Comparison of ENCODE assay signal across 12 cellular contexts in the genomic region with DNA sequence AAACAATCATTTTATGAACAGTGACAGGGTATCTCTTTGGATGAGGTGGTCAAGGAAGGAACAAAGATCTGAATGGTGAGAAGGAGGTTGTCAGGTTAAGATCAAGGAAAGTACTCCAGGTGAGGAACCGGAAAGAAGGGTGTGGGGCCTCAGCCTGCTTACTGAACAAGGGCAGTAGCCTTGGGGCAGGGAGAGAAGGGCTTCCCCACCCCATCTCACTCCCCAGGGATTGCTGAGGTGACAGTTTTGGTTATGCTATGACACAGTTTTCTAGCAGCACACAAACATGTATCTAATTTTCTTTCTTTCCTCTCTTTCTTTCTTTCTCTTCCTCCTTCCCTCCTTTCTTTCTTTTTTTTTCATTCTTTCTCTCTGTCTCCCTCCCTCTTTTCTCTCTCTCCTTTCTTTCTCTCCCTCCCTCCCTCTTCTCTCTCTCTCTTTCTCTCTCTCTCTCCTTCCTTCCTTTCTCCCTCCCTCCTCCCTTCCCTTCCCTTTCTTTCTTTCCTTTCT. TPM values are rescaled to one million over a fixed set of nuclear protein-coding genes. Genes with fewer than 3 reads are reported as not detected.
DNase-seq lines count a peak whose midpoint lies in the region; ATAC-seq and TF ChIP-seq lines count a peak whose summit lies in the region.
"Had no signal": no experiment of that assay in that cellular context is flagged by ENCODE, and none has a peak within 500 bp of the region (broad histone marks: within the 10 kb centered on the region; RNA-seq: fewer than 3 reads in every experiment).

No MANE protein-coding gene starts in this region.

- no peak overlapping the region for H2AFZ ChIP-seq in mammary epithelial cell (ENCODE audit: low read depth, low read length)

- no peak overlapping the region for H3K9ac ChIP-seq in mammary epithelial cell (ENCODE audit: insufficient read depth, low read length)

- TF ChIP-seq CTCF in breast epithelium (IDR thresholded peaks at IDR 0.05) (no peak), mammary epithelial cell (conservative IDR thresholded peaks at IDR 0.05 in 1 of 2, IDR thresholded peaks at IDR 0.05 in 1 of 2; ENCODE audit: extremely low read depth in 1 of 2, insufficient read depth in 1 of 2, low read depth in 1 of 2, low read length in 2 of 2) (no peak), transverse colon (IDR thresholded peaks at IDR 0.05) (no peak)

- TF ChIP-seq POLR2A in breast epithelium (IDR thresholded peaks at IDR 0.05) (no peak), transverse colon (IDR thresholded peaks at IDR 0.05) (no peak)

- intact Hi-C loops in breast epithelium (cut with DNase I; ENCODE audit: low total_unique reads) (no loop called here), mammary epithelial cell (cut with micrococcal nuclease) (no loop called here), transverse colon (cut with DNase I; ENCODE audit: low total_unique reads) (no loop called here)

- peak overlapping the region; percentile 93 for H3K27ac Mint-ChIP-seq in T-helper 17 cell

- CTCF ChIA-PET in mammary epithelial cell (lab: Charles Lee; ENCODE audit: low non-redundant PET) = no interaction called here

- DNase-seq in breast epithelium (ENCODE audit: low spot score in 2 of 2) (no peak), mammary epithelial cell (no peak), T-helper 17 cell (no peak), transverse colon (peak; percentile 58), putamen (ENCODE audit: low spot score) (no peak), superior temporal gyrus (ENCODE audit: extremely low spot score) (no peak), ureter (ENCODE audit: low spot score) (no peak)
- DNase-seq: AML-193, foreskin melanocyte, NCI-H2081 treated with DMSO at 0.1 percent for 48 hours had no signal

- no peaks in the 10 kb centered on the region for H3K36me3 Mint-ChIP-seq in T-helper 17 cell (ENCODE audit: low read depth)

- no peaks in the 10 kb centered on the region for H3K27me3 Mint-ChIP-seq in T-helper 17 cell

- no peaks in the 10 kb centered on the region for H4K20me1 ChIP-seq in mammary epithelial cell (ENCODE audit: insufficient read depth, low read length)

- H3K79me2 ChIP-seq in mammary epithelial cell (ENCODE audit: insufficient read depth, low read length) = no peaks in the 10 kb centered on the region

- H3K36me3 ChIP-seq in breast epithelium = no peaks in the 10 kb centered on the region
- no peaks in the 10 kb centered on the region for H3K36me3 ChIP-seq in mammary epithelial cell (ENCODE audit: insufficient read depth, low read length)
- H3K36me3 ChIP-seq in transverse colon = no peaks in the 10 kb centered on the region

- ATAC-seq in HG02885 (IDR thresholded peaks at IDR 0.05; ENCODE audit: poor library complexity, unreplicated experiment) (peak; percentile 67), T-helper 17 cell (no peak)

- H3K4me2 ChIP-seq in mammary epithelial cell (ENCODE audit: insufficient read depth, low read depth, low read length) = no peak overlapping the region

- BruUV-seq in mammary epithelial cell (replicated peaks; lab: Mats Ljungman, UMichigan) = no TSS peak

- peak overlapping the region; percentile 85 for H3K27ac ChIP-seq in breast epithelium
- no peak overlapping the region for H3K27ac ChIP-seq in mammary epithelial cell (ENCODE audit: insufficient read depth, low read depth, low read length)
- H3K27ac ChIP-seq in transverse colon = peak overlapping the region; percentile 86 to 91 (median 88)

- WGBS in mammary epithelial cell (ENCODE audit: low coverage, missing lambda C conversion rate) = 57% methylated on average over 1 of the region's 1 CpG
- WGBS in transverse colon (ENCODE audit: low coverage in 1 of 2), 2 donors = 29% methylated on average over 1 of the region's 1 CpG; no CpG with 5 or more reads in 1 of the 2 donors

- H3K27me3 ChIP-seq in breast epithelium (no peaks in the 10 kb centered on the region), mammary epithelial cell (ENCODE audit: insufficient read depth, low read length) (no peaks in the 10 kb centered on the region), transverse colon (no peaks in the 10 kb centered on the region)

- TF ChIP-seq EP300 in transverse colon (IDR thresholded peaks at IDR 0.05; ENCODE audit: low read depth) = no peak

- H3K4me1 ChIP-seq in breast epithelium = peaks cover 0 to 4% of the 10 kb centered on the region in 2 donors
- peaks cover 5% of the 10 kb centered on the region for H3K4me1 ChIP-seq in mammary epithelial cell (ENCODE audit: insufficient read depth, low read length)
- H3K4me1 ChIP-seq in transverse colon = peaks cover 3 to 46% (median 29%) of the 10 kb centered on the region in 4 donors

- H3K9me3 ChIP-seq in breast epithelium (no peaks in the 10 kb centered on the region), mammary epithelial cell (replicated peaks; ENCODE audit: insufficient read depth, low read length) (no peaks in the 10 kb centered on the region), T-helper 17 cell (ENCODE audit: control insufficient read depth, low read length, poor library complexity, severe bottlenecking) (no peaks in the 10 kb centered on the region), transverse colon (no peaks in the 10 kb centered on the region)

- H3K4me3 ChIP-seq in breast epithelium = no peak overlapping the region
- H3K4me3 ChIP-seq in mammary epithelial cell (replicated peaks in 1 of 3; ENCODE audit: insufficient read depth in 1 of 3, low read depth in 2 of 3, low read length in 3 of 3) = no peak overlapping the region
- H3K4me3 ChIP-seq in transverse colon = no peak overlapping the region

- H3K4me3 Mint-ChIP-seq in T-helper 17 cell = no peak overlapping the region
- H3K4me3 Mint-ChIP-seq: neural crest cell had no signal

- peaks cover 7% of the 10 kb centered on the region for H3K4me1 Mint-ChIP-seq in T-helper 17 cell
- H3K4me1 Mint-ChIP-seq: neural crest cell had no signal

- in situ Hi-C loops in mammary epithelial cell (cut with MboI; ENCODE audit: low sequenced_read_pairs in 2 of 2) = no loop called here
- in situ Hi-C loops in transverse colon (cut with MboI; ENCODE audit: low pct_ligation_motif_present in 1 of 4, low pct_unique_long_range_greater_than_20kb in 1 of 4, low sequenced_read_pairs in 3 of 4) = no loop called here

- dilution Hi-C loops in mammary epithelial cell (cut with HindIII; ENCODE audit: low sequenced_read_pairs) = no loop called here

RNA-seq across cellular contexts. Expression of gene HDHD3, which starts 4.1 kb away (rescaled TPM):
- total RNA-seq in breast epithelium = 10 to 100 TPM; 24.5 to 66.9 (median 54.1) TPM
- 10 to 100 TPM; 12.3 to 14.6 TPM for total RNA-seq in mammary epithelial cell
- polyA plus RNA-seq in mammary epithelial cell = 15.9 TPM
- 19.3 TPM for polyA minus RNA-seq in mammary epithelial cell
- total RNA-seq in T-helper 17 cell = 10 to 100 TPM; 13.9 to 14.6 TPM
- total RNA-seq in transverse colon = 100 to 1,000 TPM; 156 to 269 (median 237) TPM
- 39.2 TPM for total RNA-seq in ureter

RNA-seq across cellular contexts. Expression of gene ALAD, which starts 20.2 kb away (rescaled TPM):
- 10 to 100 TPM; 27.4 to 28.5 (median 28.3) TPM for total RNA-seq in breast epithelium
- 10 to 100 TPM; 10.2 to 14.5 TPM for total RNA-seq in mammary epithelial cell
- 5.5 TPM for polyA plus RNA-seq in mammary epithelial cell
- polyA minus RNA-seq in mammary epithelial cell = 2.2 TPM
- 10 to 100 TPM; 19.3 to 21.8 TPM for total RNA-seq in T-helper 17 cell
- total RNA-seq in transverse colon = 100 to 1,000 TPM in 1 of 4 donors, 10 to 100 TPM in 3; 18.5 to 107 (median 63.0) TPM
- total RNA-seq in ureter = 45.4 TPM

RNA-seq across cellular contexts. Expression of gene POLE3, which starts 29.6 kb away (rescaled TPM):
- total RNA-seq in breast epithelium (10 to 100 TPM; 34.2 to 46.1 (median 35.1) TPM), mammary epithelial cell (10 to 100 TPM; 42.8 to 50.2 TPM), T-helper 17 cell (10 to 100 TPM; 46.6 to 63.7 TPM), transverse colon (10 to 100 TPM in 3 of 4 donors, 1 to 10 TPM in 1; 4.2 to 58.7 (median 24.4) TPM), ureter (34.8 TPM)
- polyA plus RNA-seq in mammary epithelial cell = 79.6 TPM
- 39.5 TPM for polyA minus RNA-seq in mammary epithelial cell

RNA-seq across cellular contexts. Expression of gene C9orf43, which starts 29.6 kb away (rescaled TPM):
- total RNA-seq in breast epithelium = 1 to 10 TPM in 1 of 3 donors, under 1 TPM in 2; 0.59 to 1.6 (median 0.66) TPM
- total RNA-seq in mammary epithelial cell = under 1 TPM; 0.56 to 0.83 TPM
- 1.0 TPM for polyA plus RNA-seq in mammary epithelial cell
- polyA minus RNA-seq in mammary epithelial cell = not detected
- total RNA-seq in T-helper 17 cell = under 1 TPM; 0.47 to 0.65 TPM
- under 1 TPM in 1 of 4 donors, not detected in 3; 0.75 TPM for total RNA-seq in transverse colon
- total RNA-seq in ureter = 0.62 TPM

RNA-seq across cellular contexts. Expression of gene BSPRY, which starts 31.6 kb away (rescaled TPM):
- total RNA-seq in breast epithelium = 10 to 100 TPM in 2 of 3 donors, 1 to 10 TPM in 1; 1.1 to 35.3 (median 27.9) TPM
- under 1 TPM; 0.16 to 0.17 TPM for total RNA-seq in mammary epithelial cell
- polyA plus RNA-seq in mammary epithelial cell = 0.90 TPM
- polyA minus RNA-seq in mammary epithelial cell = not detected
- total RNA-seq in T-helper 17 cell = under 1 TPM in 1 of 2 donors, not detected in 1; 0.32 TPM
- total RNA-seq in transverse colon = 10 to 100 TPM in 3 of 4 donors, 1 to 10 TPM in 1; 9.0 to 36.8 (median 26.8) TPM
- 10.2 TPM for total RNA-seq in ureter
- total RNA-seq: neural crest cell had no signal
